26 cellular contexts compared by ENCODE assay signal in the genomic region with DNA sequence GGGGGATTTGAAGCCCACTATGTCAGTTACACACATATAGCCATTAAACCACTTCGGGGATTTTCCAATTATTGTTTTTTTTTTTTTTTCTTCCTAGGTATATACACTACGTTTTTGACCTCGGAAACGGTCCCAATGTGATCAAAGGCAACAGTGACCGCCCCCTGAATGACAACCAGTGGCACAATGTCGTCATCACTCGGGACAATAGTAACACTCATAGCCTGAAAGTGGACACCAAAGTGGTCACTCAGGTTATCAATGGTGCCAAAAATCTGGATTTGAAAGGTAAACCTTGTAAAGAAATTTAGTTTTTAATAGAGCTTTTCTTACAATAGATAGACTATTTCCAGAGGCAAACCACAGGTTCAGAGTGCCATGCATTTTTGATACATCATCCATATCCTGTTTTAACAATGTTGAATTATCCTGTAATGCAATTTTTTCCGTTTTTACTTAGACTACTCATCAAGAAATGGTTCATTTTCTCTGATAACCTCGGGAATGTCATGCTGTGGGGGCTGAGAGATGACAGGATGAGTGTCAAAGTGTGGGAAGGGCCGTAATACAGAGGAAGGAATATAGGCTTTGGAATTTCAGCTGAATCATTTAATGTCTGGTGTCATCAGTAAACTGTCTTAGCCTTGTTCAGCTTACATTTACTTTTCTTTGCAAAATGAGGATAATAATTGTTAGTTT.
DNase-seq lines count a peak whose midpoint lies in the region; ATAC-seq, FAIRE-seq and TF ChIP-seq lines count a peak whose summit lies in the region.
"Had no signal": no experiment of that assay in that cellular context is flagged by ENCODE, and none has a peak within 500 bp of the region (broad histone marks: within the 10 kb centered on the region; RNA-seq: fewer than 3 reads in every experiment).

No MANE protein-coding gene starts in this region.

- no peak overlapping the region for H3K27ac Mint-ChIP-seq in astrocyte (ENCODE audit: unreplicated experiment)
- H3K27ac Mint-ChIP-seq: activated naive CD8-positive, alpha-beta T cell treated with anti-CD3 and anti-CD28 coated beads, Interleukin-2, amount 10 ng/mL, durations not matched to agents 7 days and 5 days; CD8-positive, alpha-beta T cell; natural killer cell treated with Interleukin-12 subunit alpha and Interleukin-12 subunit beta and Interleukin-15 and Interleukin-18, amount 100 ng/mL, for 72 hours; T-helper 2 cell treated with Interferon-gamma antibody and Interleukin-4, amounts not matched to agents 5 μg/mL and 100 μg/mL, for 36 hours had no signal

- H2AFZ ChIP-seq in ACC112 (ENCODE audit: low read length, unreplicated experiment) (no peak overlapping the region), astrocyte (ENCODE audit: low read depth, low read length) (no peak overlapping the region)

- H3K4me1 ChIP-seq in ACC112 (ENCODE audit: control insufficient read depth, insufficient read depth, low read length, unreplicated experiment) (peaks cover 26% of the 10 kb centered on the region), astrocyte (ENCODE audit: insufficient read depth, low read length) (peaks cover 29% of the 10 kb centered on the region)

- ATAC-seq in GM18505 (IDR thresholded peaks at IDR 0.05; ENCODE audit: unreplicated experiment): no peak
- no peak for ATAC-seq in GM19324 (IDR thresholded peaks at IDR 0.05; ENCODE audit: low FRiP score, unreplicated experiment)
- ATAC-seq: activated CD4-positive, CD25-positive, alpha-beta regulatory T cell treated with anti-CD3 and anti-CD28 coated beads, Interleukin-2, amount 50 U/mL, for 24 hours; CD8-positive, alpha-beta T cell; natural killer cell treated with Interleukin-12 subunit alpha and Interleukin-12 subunit beta and Interleukin-15 and Interleukin-18, amount 100 ng/mL, for 72 hours had no signal

- peak; percentile 98 for FAIRE-seq in astrocyte (lab: Jason Lieb, UNC)
- FAIRE-seq: GM19239, kidney had no signal

- H3K79me2 ChIP-seq in ACC112 (ENCODE audit: control insufficient read depth, insufficient read depth, low read length, unreplicated experiment) (no peaks in the 10 kb centered on the region), astrocyte (ENCODE audit: insufficient read depth, low read length) (no peaks in the 10 kb centered on the region)

- peak overlapping the region; percentile 35 for H3K27ac ChIP-seq in ACC112 (ENCODE audit: low read depth, low read length)
- peak overlapping the region; percentile 77 for H3K27ac ChIP-seq in astrocyte (ENCODE audit: low read depth, low read length)
- H3K27ac ChIP-seq: SJSA1, tibial nerve had no signal

- H3K9ac ChIP-seq in astrocyte (ENCODE audit: low read length): peak overlapping the region; percentile 47

- H3K9me3 ChIP-seq in astrocyte (ENCODE audit: insufficient read depth, low read depth, low read length): peaks cover 3% of the 10 kb centered on the region
- H3K9me3 ChIP-seq: SJSA1, tibial nerve had no signal

- H3K36me3 Mint-ChIP-seq in astrocyte (ENCODE audit: low read depth, unreplicated experiment): no peaks in the 10 kb centered on the region
- H3K36me3 Mint-ChIP-seq: activated naive CD8-positive, alpha-beta T cell treated with anti-CD3 and anti-CD28 coated beads, Interleukin-2, amount 10 ng/mL, durations not matched to agents 7 days and 5 days; CD8-positive, alpha-beta T cell; natural killer cell treated with Interleukin-12 subunit alpha and Interleukin-12 subunit beta and Interleukin-15 and Interleukin-18, amount 100 ng/mL, for 72 hours had no signal

- H3K27me3 ChIP-seq in ACC112 (ENCODE audit: insufficient read depth, low read length) (no peaks in the 10 kb centered on the region), astrocyte (ENCODE audit: insufficient read depth, low read length) (no peaks in the 10 kb centered on the region)
- H3K27me3 ChIP-seq: SJSA1, tibial nerve had no signal

- peak overlapping the region; percentile 32; the same call in 1 of the 2 replicates for H3K4me3 ChIP-seq in ACC112 (ENCODE audit: low read depth, low read length)
- H3K4me3 ChIP-seq in astrocyte (ENCODE audit: insufficient read depth, low read depth, low read length): no peak overlapping the region
- H3K4me3 ChIP-seq: SJSA1, tibial nerve had no signal

- H3K36me3 ChIP-seq in ACC112 (ENCODE audit: insufficient read depth, low read length) (no peaks in the 10 kb centered on the region), astrocyte (ENCODE audit: insufficient read depth, low read length) (no peaks in the 10 kb centered on the region)
- H3K36me3 ChIP-seq: SJSA1, tibial nerve had no signal

- H3K4me1 Mint-ChIP-seq in astrocyte (ENCODE audit: low read depth, unreplicated experiment): peaks cover 9% of the 10 kb centered on the region
- H3K4me1 Mint-ChIP-seq: activated naive CD8-positive, alpha-beta T cell treated with anti-CD3 and anti-CD28 coated beads, Interleukin-2, amount 10 ng/mL, durations not matched to agents 7 days and 5 days had no signal

- no peaks in the 10 kb centered on the region for H4K20me1 ChIP-seq in astrocyte (ENCODE audit: insufficient read depth, low read length)

- no peaks in the 10 kb centered on the region for H3K9me3 Mint-ChIP-seq in astrocyte (ENCODE audit: unreplicated experiment)
- H3K9me3 Mint-ChIP-seq: activated naive CD8-positive, alpha-beta T cell treated with anti-CD3 and anti-CD28 coated beads, Interleukin-2, amount 10 ng/mL, durations not matched to agents 7 days and 5 days; CD8-positive, alpha-beta T cell; natural killer cell treated with Interleukin-12 subunit alpha and Interleukin-12 subunit beta and Interleukin-15 and Interleukin-18, amount 100 ng/mL, for 72 hours; T-helper 2 cell treated with Interferon-gamma antibody and Interleukin-4, amounts not matched to agents 5 μg/mL and 100 μg/mL, for 36 hours had no signal

- no peak for TF ChIP-seq CTCF in astrocyte (IDR thresholded peaks at IDR 0.05; ENCODE audit: insufficient read depth, low read depth, low read length)

- H3K27me3 Mint-ChIP-seq in astrocyte (ENCODE audit: low read depth, unreplicated experiment): no peaks in the 10 kb centered on the region
- H3K27me3 Mint-ChIP-seq: activated naive CD8-positive, alpha-beta T cell treated with anti-CD3 and anti-CD28 coated beads, Interleukin-2, amount 10 ng/mL, durations not matched to agents 7 days and 5 days; natural killer cell treated with Interleukin-12 subunit alpha and Interleukin-12 subunit beta and Interleukin-15 and Interleukin-18, amount 100 ng/mL, for 72 hours had no signal

- H3K4me3 Mint-ChIP-seq in astrocyte (ENCODE audit: unreplicated experiment): no peak overlapping the region
- H3K4me3 Mint-ChIP-seq: activated naive CD8-positive, alpha-beta T cell treated with anti-CD3 and anti-CD28 coated beads, Interleukin-2, amount 10 ng/mL, durations not matched to agents 7 days and 5 days; CD8-positive, alpha-beta T cell; natural killer cell treated with Interleukin-12 subunit alpha and Interleukin-12 subunit beta and Interleukin-15 and Interleukin-18, amount 100 ng/mL, for 72 hours; T-helper 2 cell treated with Interferon-gamma antibody and Interleukin-4, amounts not matched to agents 5 μg/mL and 100 μg/mL, for 36 hours had no signal

- DNase-seq in HS-5 (ENCODE audit: low read depth): peak; percentile 77
- peak; percentile 89 for DNase-seq in astrocyte (ENCODE audit: low read depth)
- peak; percentile 49 for DNase-seq in iris pigment epithelial cell (ENCODE audit: low read depth)
- no peak for DNase-seq in cerebellum (ENCODE audit: low spot score)
- DNase-seq in NCI-H146 (lab: John Stamatoyannopoulos, UW): no peak
- DNase-seq: activated naive CD8-positive, alpha-beta T cell treated with anti-CD3 and anti-CD28 coated beads, Interleukin-2, amount 10 ng/mL, durations not matched to agents 7 days and 5 days; CD8-positive, alpha-beta T cell; DMS79 treated with DMSO at 0.1 percent for 48 hours; effector memory CD4-positive, alpha-beta T cell; H7; hippocampal formation; kidney; mesendoderm; NCI-H1105; NCI-H748 treated with DMSO at 0.1 percent for 48 hours; OCI-M1; stimulated activated naive CD4-positive, alpha-beta T cell treated with Interleukin-2 at 50 U/mL for 16 hours had no signal

- TF ChIP-seq POLR2A in GM18505 (IDR thresholded peaks at IDR 0.05; ENCODE audit: borderline replicate concordance, extremely low read depth, insufficient read depth, insufficient read length): no peak

- peak overlapping the region; percentile 24 for H3K4me2 ChIP-seq in astrocyte (ENCODE audit: low read length)

Comparison
In these comparisons a context has a peak if more than half of its experiments do, and no peak if none do; other contexts are left out.
1. DNase-seq: peak in HS-5 (single experiment), astrocyte (single experiment) and iris pigment epithelial cell (single experiment); none in cerebellum (single experiment) and NCI-H146 (single experiment).